ENCODE assay signal across 9 cellular contexts in the genomic region with DNA sequence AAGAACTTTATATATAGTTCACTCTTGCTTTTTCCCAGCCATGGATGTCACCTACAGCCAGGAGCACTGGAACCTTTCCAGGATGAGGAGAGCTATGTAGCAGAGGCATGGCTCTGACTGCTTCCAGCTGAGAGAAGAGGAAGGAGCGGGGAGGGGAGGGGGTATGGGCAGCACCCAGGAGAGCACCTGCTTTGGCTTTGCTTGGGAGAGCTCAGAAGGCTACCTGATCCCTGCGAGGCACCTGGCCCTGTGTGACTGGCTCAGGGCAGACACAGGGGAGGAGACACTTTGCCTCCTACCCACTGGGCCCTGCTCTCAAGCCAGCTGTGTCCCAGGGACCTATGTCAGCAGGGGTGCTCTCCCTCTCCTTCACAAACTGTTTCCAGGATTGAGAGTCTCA.
A peak's percentile ranks its signal among the peaks of the same experiment; 100 is the strongest.
DNase-seq lines count a peak whose midpoint lies in the region; ATAC-seq and TF ChIP-seq lines count a peak whose summit lies in the region.
"Had no signal": no experiment of that assay in that cellular context is flagged by ENCODE, and none has a peak within 500 bp of the region (broad histone marks: within the 10 kb centered on the region; RNA-seq: fewer than 3 reads in every experiment).

No MANE protein-coding gene starts in this region.

- TF ChIP-seq CTCF in H9 (conservative IDR thresholded peaks at IDR 0.05): no peak
- TF ChIP-seq CTCF in endodermal cell (conservative IDR thresholded peaks at IDR 0.05): no peak
- no peak for TF ChIP-seq CTCF in prostate gland (IDR thresholded peaks at IDR 0.05)

- H3K18ac ChIP-seq in H9 (ENCODE audit: insufficient read length, low read depth, low read length): no peak overlapping the region

- H3K9me3 ChIP-seq in H9 (ENCODE audit: control insufficient read depth, low read depth, low read length): no peaks in the 10 kb centered on the region
- H3K9me3 ChIP-seq in endodermal cell (ENCODE audit: control insufficient read depth, low read length): no peaks in the 10 kb centered on the region
- H3K9me3 ChIP-seq in prostate gland: no peaks in the 10 kb centered on the region

- H3K27me3 Mint-ChIP-seq in H9 (ENCODE audit: low read depth) (no peaks in the 10 kb centered on the region), endodermal cell (ENCODE audit: insufficient read depth) (no peaks in the 10 kb centered on the region)

- H4K91ac ChIP-seq in H9 (ENCODE audit: insufficient read length, low read depth, low read length): no peak overlapping the region

- H3T11ph ChIP-seq in H9 (ENCODE audit: low read length): no peak overlapping the region

- H3K9me3 Mint-ChIP-seq in H9: no peaks in the 10 kb centered on the region
- H3K9me3 Mint-ChIP-seq in endodermal cell: no peaks in the 10 kb centered on the region
- H3K9me3 Mint-ChIP-seq: neural progenitor cell had no signal

- H2AFZ ChIP-seq in H9 (ENCODE audit: low read length): no peak overlapping the region
- H2AFZ ChIP-seq: neural progenitor cell had no signal

- no peak overlapping the region for H2BK120ac ChIP-seq in H9 (ENCODE audit: low read depth, low read length, poor library complexity, severe bottlenecking)

- no peaks in the 10 kb centered on the region for H4K20me1 ChIP-seq in H9 (ENCODE audit: control insufficient read depth, insufficient read depth, insufficient read length)

- H3K36me3 Mint-ChIP-seq in H9 (ENCODE audit: insufficient read depth in 1 of 3, low read depth in 3 of 3) (peaks cover 22 to 32% (median 25%) of the 10 kb centered on the region in 3 experiments), endodermal cell (ENCODE audit: low read depth) (peaks cover 26% of the 10 kb centered on the region)

- peaks cover 3% of the 10 kb centered on the region for H3K79me1 ChIP-seq in H9 (ENCODE audit: insufficient read depth, low read depth, low read length, poor library complexity, severe bottlenecking)

- no peak overlapping the region for H3K56ac ChIP-seq in H9 (ENCODE audit: insufficient read length, low read depth, low read length)

- no peak overlapping the region for H4K8ac ChIP-seq in H9 (replicated peaks; ENCODE audit: insufficient read length, low read depth, low read length)

- H3K79me2 ChIP-seq in H9 (ENCODE audit: insufficient read depth, low read length): peaks cover 21% of the 10 kb centered on the region; the same call in 1 of the 2 replicates

- no CpG with 5 or more reads among the region's 2 CpGs for WGBS in H9 (ENCODE audit: extremely low coverage, insufficient read length, low lambda C conversion rate)
- 67 to 87% methylated on average over 1 to 2 of the region's 2 CpGs for WGBS in endodermal cell (ENCODE audit: insufficient coverage in 1 of 2, insufficient read length in 1 of 2), 2 experiments
- 32% methylated on average over 2 of the region's 2 CpGs for WGBS in prostate gland

- H3K23me2 ChIP-seq in H9 (ENCODE audit: insufficient read length, low read depth, low read length, poor library complexity, severe bottlenecking): no peaks in the 10 kb centered on the region

- no peak overlapping the region for H3K4ac ChIP-seq in H9 (ENCODE audit: low read depth, low read length)

- no peaks in the 10 kb centered on the region for H3K27me3 ChIP-seq in H9 (ENCODE audit: insufficient read depth, low read length)
- H3K27me3 ChIP-seq in endodermal cell (ENCODE audit: control insufficient read depth, insufficient read depth, low read length, poor library complexity, severe bottlenecking): no peaks in the 10 kb centered on the region
- no peaks in the 10 kb centered on the region for H3K27me3 ChIP-seq in prostate gland (replicated peaks; ENCODE audit: insufficient read depth)
- H3K27me3 ChIP-seq: neural progenitor cell had no signal

- peak overlapping the region; percentile 73 to 96 (median 92) for H3K27ac Mint-ChIP-seq in H9
- H3K27ac Mint-ChIP-seq in endodermal cell: peak overlapping the region; percentile 80
- H3K27ac Mint-ChIP-seq: neural progenitor cell had no signal

- H3K4me3 Mint-ChIP-seq in H9 (peak overlapping the region in 1 of 2 experiments; percentile 72; a peak in 3 of 5 replicates), endodermal cell (no peak overlapping the region)
- H3K4me3 Mint-ChIP-seq: neural progenitor cell had no signal

- no peak overlapping the region for H2BK15ac ChIP-seq in H9 (ENCODE audit: low read depth, low read length)

- DNase-seq in H9: peak; percentile 59
- peak; percentile 62 for DNase-seq in NCI-H2171 (lab: John Stamatoyannopoulos, UW)
- DNase-seq in endodermal cell: peak; percentile 76
- DNase-seq in prostate gland (ENCODE audit: low spot score): peak; percentile 67
- DNase-seq in superior temporal gyrus (ENCODE audit: extremely low spot score): no peak
- DNase-seq in DMS114 treated with DMSO at 0.1 percent for 48 hours (lab: John Stamatoyannopoulos, UW; ENCODE audit: unreplicated experiment): no peak

- no peaks in the 10 kb centered on the region for H3K36me3 ChIP-seq in endodermal cell (ENCODE audit: control insufficient read depth, insufficient read depth, low read length)
- H3K36me3 ChIP-seq in prostate gland: no peaks in the 10 kb centered on the region
- H3K36me3 ChIP-seq: neural progenitor cell had no signal

- H3K27ac ChIP-seq in H9 (ENCODE audit: insufficient read length, low read depth, low read length): peak overlapping the region; percentile 10
- no peak overlapping the region for H3K27ac ChIP-seq in endodermal cell (ENCODE audit: low read depth, low read length)
- H3K27ac ChIP-seq in prostate gland: peak overlapping the region in 1 of 2 donors; percentile 45
- H3K27ac ChIP-seq: neural progenitor cell had no signal

- H2AK5ac ChIP-seq in H9 (ENCODE audit: insufficient read length, low read length): peak overlapping the region; percentile 15

- peaks cover 15% of the 10 kb centered on the region; the same call in 1 of the 2 replicates for H3K4me1 ChIP-seq in H9 (ENCODE audit: insufficient read depth, low read length)
- H3K4me1 ChIP-seq in endodermal cell (ENCODE audit: control insufficient read depth, insufficient read depth, low read length): peaks cover 2% of the 10 kb centered on the region
- peaks cover 9% of the 10 kb centered on the region for H3K4me1 ChIP-seq in prostate gland (replicated peaks)

- H3K4me1 Mint-ChIP-seq in H9 (peaks cover 58 to 61% of the 10 kb centered on the region in 2 experiments), endodermal cell (peaks cover 30% of the 10 kb centered on the region)

- no peak for TF ChIP-seq POLR2A in prostate gland (IDR thresholded peaks at IDR 0.05)

- H3K4me3 ChIP-seq in endodermal cell (ENCODE audit: low read length): no peak overlapping the region
- no peak overlapping the region for H3K4me3 ChIP-seq in prostate gland
- H3K4me3 ChIP-seq: neural progenitor cell had no signal

- H2BK12ac ChIP-seq in H9 (ENCODE audit: insufficient read length, low read depth, low read length): no peak overlapping the region

- H3K4me2 ChIP-seq in H9 (ENCODE audit: insufficient read depth, insufficient read length, low read length): no peak overlapping the region

- H3K14ac ChIP-seq in H9 (ENCODE audit: insufficient read depth, low read length): no peak overlapping the region

- no peak overlapping the region for H3K9ac ChIP-seq in H9 (ENCODE audit: extremely low read depth, insufficient read length, low read length)
- no peak overlapping the region for H3K9ac ChIP-seq in endodermal cell (ENCODE audit: extremely low read depth, low read length, poor library complexity, severe bottlenecking)
- H3K9ac ChIP-seq: neural progenitor cell had no signal

- no peak overlapping the region for H2BK20ac ChIP-seq in H9 (ENCODE audit: low read depth, low read length, poor library complexity, severe bottlenecking)

- no peak overlapping the region for H4K5ac ChIP-seq in H9 (ENCODE audit: insufficient read length, low read depth, low read length)

- no peak overlapping the region for H3K23ac ChIP-seq in H9 (ENCODE audit: insufficient read length, low read depth, low read length)

- H2BK5ac ChIP-seq in H9 (ENCODE audit: insufficient read length, low read length): peak overlapping the region; percentile 18

- ATAC-seq in HG02610 (IDR thresholded peaks at IDR 0.05; ENCODE audit: unreplicated experiment) (no peak), GM19455 (IDR thresholded peaks at IDR 0.05; ENCODE audit: unreplicated experiment) (no peak)

- intact Hi-C loops in prostate gland (cut with DNase I): no loop called here

Comparison
In these comparisons a context has a peak if more than half of its experiments do, and no peak if none do; other contexts are left out.
1. DNase-seq: peak in H9 (single experiment), NCI-H2171 (single experiment), endodermal cell (single experiment) and prostate gland (single experiment); none in superior temporal gyrus (single experiment) and DMS114 treated with DMSO at 0.1 percent for 48 hours (single experiment).